Comparison of ENCODE assay signal across 25 cellular contexts in genomic region chr6:7309050-7309449, GRCh38. TPM values are rescaled to one million over a fixed set of nuclear protein-coding genes. Genes with fewer than 3 reads are reported as not detected.
DNase-seq lines count a peak whose midpoint lies in the region; ATAC-seq and TF ChIP-seq lines count a peak whose summit lies in the region.
"Had no signal": no experiment of that assay in that cellular context is flagged by ENCODE, and none has a peak within 500 bp of the region (broad histone marks: within the 10 kb centered on the region; RNA-seq: fewer than 3 reads in every experiment).

No MANE protein-coding gene starts in this region.

- no peak for DNase-seq in activated CD4-positive, alpha-beta T cell treated with anti-CD3 and anti-CD28 coated beads, Interleukin-2, amount 10 ng/mL, durations not matched to agents 7 days and 5 days
- no peak for DNase-seq in activated CD4-positive, alpha-beta T cell treated with anti-CD3 and anti-CD28 coated beads, Interleukin-2, amount 50 U/mL, for 4 hours
- DNase-seq in Calu3 (no peak), retina (no peak), upper lobe of left lung (no peak)
- DNase-seq in activated T-helper 1 cell treated with anti-CD3 and anti-CD28 coated beads, Interleukin-12 subunit alpha, Interleukin-12 subunit beta, Interleukin-2, Interleukin-4 antibody, amounts not matched to agents 30 ng/mL and 10 ng/mL and 1 ng/mL, durations not matched to agents 14 hours and 24 hours and 36 hours (ENCODE audit: low spot score): no peak
- DNase-seq in naive thymus-derived CD4-positive, alpha-beta T cell: no peak
- DNase-seq: activated effector memory CD4-positive, alpha-beta T cell treated with Interleukin-2 at 50 U/mL for 16 hours; GF-D8; HCEC 1CT; KG1; mucosa of descending colon; MV-4-11; NCI-H187; NCI-H226; NCI-H748 treated with DMSO at 0.1 percent for 48 hours; spleen; stimulated activated CD4-positive, alpha-beta T cell treated with anti-CD3 and anti-CD28 coated beads, Interleukin-4, amount 100 ng/mL, for 1 hour; stimulated activated naive CD8-positive, alpha-beta T cell treated with anti-CD3 and anti-CD28 coated beads, Interleukin-15, amount 100 ng/mL, for 72 hours; tibial artery had no signal

- no peak for ATAC-seq in naive thymus-derived CD4-positive, alpha-beta T cell
- ATAC-seq in upper lobe of left lung (ENCODE audit: low FRiP score in 2 of 2): no peak
- ATAC-seq in GM21447 (IDR thresholded peaks at IDR 0.05; ENCODE audit: unreplicated experiment): no peak
- ATAC-seq: A549; mucosa of descending colon; stimulated activated naive CD8-positive, alpha-beta T cell treated with anti-CD3 and anti-CD28 coated beads, Interleukin-15, amount 100 ng/mL, for 72 hours had no signal

- no peak for TF ChIP-seq POLR2A in upper lobe of left lung (IDR thresholded peaks at IDR 0.05)

- no peak overlapping the region for H3K4me3 ChIP-seq in naive thymus-derived CD4-positive, alpha-beta T cell (ENCODE audit: low read length)
- H3K4me3 ChIP-seq in upper lobe of left lung: no peak overlapping the region
- H3K4me3 ChIP-seq: A549, breast epithelium, coronary artery, mucosa of descending colon, tibial artery had no signal

- intact Hi-C loops in Calu3 (cut with micrococcal nuclease; ENCODE audit: unreplicated experiment): no loop called here
- intact Hi-C loops in activated T-helper 1 cell treated with anti-CD3 and anti-CD28 coated beads, Interleukin-12 subunit alpha, Interleukin-12 subunit beta, Interleukin-2, Interleukin-4 antibody, amounts not matched to agents 30 ng/mL and 10 ng/mL and 1 ng/mL, durations not matched to agents 14 hours and 24 hours and 36 hours (cut with micrococcal nuclease): no loop called here
- intact Hi-C loops in naive thymus-derived CD4-positive, alpha-beta T cell (cut with micrococcal nuclease): no loop called here

- peaks cover 58% of the 10 kb centered on the region for H3K36me3 Mint-ChIP-seq in activated CD4-positive, alpha-beta T cell treated with anti-CD3 and anti-CD28 coated beads, Interleukin-2, amount 10 ng/mL, durations not matched to agents 7 days and 5 days (ENCODE audit: low read depth)
- H3K36me3 Mint-ChIP-seq in Calu3 (ENCODE audit: insufficient read depth, unreplicated experiment): peaks cover 57% of the 10 kb centered on the region
- peaks cover 56% of the 10 kb centered on the region for H3K36me3 Mint-ChIP-seq in activated T-helper 1 cell treated with anti-CD3 and anti-CD28 coated beads, Interleukin-12 subunit alpha, Interleukin-12 subunit beta, Interleukin-2, Interleukin-4 antibody, amounts not matched to agents 30 ng/mL and 10 ng/mL and 1 ng/mL, durations not matched to agents 14 hours and 24 hours and 36 hours (ENCODE audit: low read depth)
- peaks cover 16 to 50% (median 26%) of the 10 kb centered on the region in 5 donors for H3K36me3 Mint-ChIP-seq in naive thymus-derived CD4-positive, alpha-beta T cell

- BruUV-seq in Calu3 (replicated peaks; lab: Mats Ljungman, UMichigan): no TSS peak

- TF ChIP-seq EP300 in upper lobe of left lung (IDR thresholded peaks at IDR 0.05): no peak

- no peaks in the 10 kb centered on the region for H3K27me3 ChIP-seq in naive thymus-derived CD4-positive, alpha-beta T cell (ENCODE audit: control insufficient read depth in 2 of 2, insufficient read depth in 2 of 2, low read length in 2 of 2)
- no peaks in the 10 kb centered on the region for H3K27me3 ChIP-seq in upper lobe of left lung
- H3K27me3 ChIP-seq: breast epithelium, spleen, tibial artery had no signal

- POLR2A ChIA-PET in activated CD4-positive, alpha-beta T cell treated with anti-CD3 and anti-CD28 coated beads, Interleukin-2, amount 10 ng/mL, durations not matched to agents 7 days and 5 days (lab: Charles Lee): interaction anchor here (0.7 kb wide), 1 partner anchor 628 kb away, joined by 3 read pairs; no protein-coding TSS in a partner anchor
- POLR2A ChIA-PET in naive thymus-derived CD4-positive, alpha-beta T cell (lab: Charles Lee): no interaction called here

- H3K4me1 ChIP-seq in naive thymus-derived CD4-positive, alpha-beta T cell (ENCODE audit: control insufficient read depth in 2 of 2, insufficient read depth in 2 of 2, low read length in 2 of 2): peaks cover 12 to 27% of the 10 kb centered on the region in 2 donors
- H3K4me1 ChIP-seq in upper lobe of left lung: peaks cover 21 to 48% (median 32%) of the 10 kb centered on the region in 4 donors

- H3K27ac ChIP-seq in naive thymus-derived CD4-positive, alpha-beta T cell (ENCODE audit: low read depth, low read length): peak overlapping the region; percentile 12
- no peak overlapping the region for H3K27ac ChIP-seq in upper lobe of left lung
- H3K27ac ChIP-seq: A549, breast epithelium, C4-2B, coronary artery, tibial artery had no signal

- no peaks in the 10 kb centered on the region for H3K9me3 ChIP-seq in naive thymus-derived CD4-positive, alpha-beta T cell (ENCODE audit: control insufficient read depth in 2 of 3, low read length in 3 of 3)
- no peaks in the 10 kb centered on the region for H3K9me3 ChIP-seq in upper lobe of left lung
- H3K9me3 ChIP-seq: A549, breast epithelium, mucosa of descending colon, spleen, tibial artery had no signal

- H3K36me3 ChIP-seq in naive thymus-derived CD4-positive, alpha-beta T cell (ENCODE audit: control insufficient read depth in 2 of 3, insufficient read depth in 3 of 3, low read length in 3 of 3): peaks cover 8 to 57% (median 19%) of the 10 kb centered on the region in 3 experiments
- peaks cover 0 to 61% (median 35%) of the 10 kb centered on the region in 4 donors for H3K36me3 ChIP-seq in upper lobe of left lung
- H3K36me3 ChIP-seq: breast epithelium had no signal

- CTCF ChIA-PET in activated CD4-positive, alpha-beta T cell treated with anti-CD3 and anti-CD28 coated beads, Interleukin-2, amount 10 ng/mL, durations not matched to agents 7 days and 5 days (lab: Charles Lee): no interaction called here
- CTCF ChIA-PET in Calu3 (lab: Charles Lee): no interaction called here
- CTCF ChIA-PET in naive thymus-derived CD4-positive, alpha-beta T cell (lab: Charles Lee): no interaction called here

- peaks cover 2% of the 10 kb centered on the region for H3K9me3 Mint-ChIP-seq in activated CD4-positive, alpha-beta T cell treated with anti-CD3 and anti-CD28 coated beads, Interleukin-2, amount 10 ng/mL, durations not matched to agents 7 days and 5 days
- no peaks in the 10 kb centered on the region for H3K9me3 Mint-ChIP-seq in Calu3 (ENCODE audit: low read depth, unreplicated experiment)
- H3K9me3 Mint-ChIP-seq in activated T-helper 1 cell treated with anti-CD3 and anti-CD28 coated beads, Interleukin-12 subunit alpha, Interleukin-12 subunit beta, Interleukin-2, Interleukin-4 antibody, amounts not matched to agents 30 ng/mL and 10 ng/mL and 1 ng/mL, durations not matched to agents 14 hours and 24 hours and 36 hours: peaks cover 8% of the 10 kb centered on the region
- H3K9me3 Mint-ChIP-seq in naive thymus-derived CD4-positive, alpha-beta T cell: peaks cover 0 to 4% (median 0%) of the 10 kb centered on the region in 11 donors

- H3K4me3 Mint-ChIP-seq in activated CD4-positive, alpha-beta T cell treated with anti-CD3 and anti-CD28 coated beads, Interleukin-2, amount 10 ng/mL, durations not matched to agents 7 days and 5 days: no peak overlapping the region
- no peak overlapping the region for H3K4me3 Mint-ChIP-seq in Calu3 (ENCODE audit: low read depth, unreplicated experiment)
- peak overlapping the region; percentile 2 for H3K4me3 Mint-ChIP-seq in activated T-helper 1 cell treated with anti-CD3 and anti-CD28 coated beads, Interleukin-12 subunit alpha, Interleukin-12 subunit beta, Interleukin-2, Interleukin-4 antibody, amounts not matched to agents 30 ng/mL and 10 ng/mL and 1 ng/mL, durations not matched to agents 14 hours and 24 hours and 36 hours
- H3K4me3 Mint-ChIP-seq in naive thymus-derived CD4-positive, alpha-beta T cell: peak overlapping the region in 4 of 10 donors; percentile 1 to 62 (median 49)

- TF ChIP-seq CTCF in Calu3 (IDR thresholded peaks at IDR 0.05; ENCODE audit: unreplicated experiment) (no peak), upper lobe of left lung (IDR thresholded peaks at IDR 0.05) (no peak)

- H3K4me1 Mint-ChIP-seq in activated CD4-positive, alpha-beta T cell treated with anti-CD3 and anti-CD28 coated beads, Interleukin-2, amount 10 ng/mL, durations not matched to agents 7 days and 5 days: peaks cover 65% of the 10 kb centered on the region
- peaks cover 10% of the 10 kb centered on the region for H3K4me1 Mint-ChIP-seq in Calu3 (ENCODE audit: low read depth, unreplicated experiment)
- H3K4me1 Mint-ChIP-seq in activated T-helper 1 cell treated with anti-CD3 and anti-CD28 coated beads, Interleukin-12 subunit alpha, Interleukin-12 subunit beta, Interleukin-2, Interleukin-4 antibody, amounts not matched to agents 30 ng/mL and 10 ng/mL and 1 ng/mL, durations not matched to agents 14 hours and 24 hours and 36 hours (ENCODE audit: low read depth): peaks cover 58% of the 10 kb centered on the region
- peaks cover 42 to 82% (median 69%) of the 10 kb centered on the region in 7 donors for H3K4me1 Mint-ChIP-seq in naive thymus-derived CD4-positive, alpha-beta T cell

- WGBS in upper lobe of left lung, 2 donors: 81 to 97% methylated on average over 5 of the region's 5 CpGs

- H3K27ac Mint-ChIP-seq in activated CD4-positive, alpha-beta T cell treated with anti-CD3 and anti-CD28 coated beads, Interleukin-2, amount 10 ng/mL, durations not matched to agents 7 days and 5 days: peak overlapping the region; percentile 34
- H3K27ac Mint-ChIP-seq in Calu3 (ENCODE audit: unreplicated experiment): peak overlapping the region; percentile 42
- no peak overlapping the region for H3K27ac Mint-ChIP-seq in activated T-helper 1 cell treated with anti-CD3 and anti-CD28 coated beads, Interleukin-12 subunit alpha, Interleukin-12 subunit beta, Interleukin-2, Interleukin-4 antibody, amounts not matched to agents 30 ng/mL and 10 ng/mL and 1 ng/mL, durations not matched to agents 14 hours and 24 hours and 36 hours
- H3K27ac Mint-ChIP-seq in naive thymus-derived CD4-positive, alpha-beta T cell: peak overlapping the region in 5 of 9 donors; percentile 23 to 67 (median 38)
- H3K27ac Mint-ChIP-seq: stimulated activated naive CD8-positive, alpha-beta T cell treated with anti-CD3 and anti-CD28 coated beads, Interleukin-15, amount 100 ng/mL, for 72 hours had no signal

- no peaks in the 10 kb centered on the region for H3K27me3 Mint-ChIP-seq in activated CD4-positive, alpha-beta T cell treated with anti-CD3 and anti-CD28 coated beads, Interleukin-2, amount 10 ng/mL, durations not matched to agents 7 days and 5 days
- no peaks in the 10 kb centered on the region for H3K27me3 Mint-ChIP-seq in Calu3 (ENCODE audit: unreplicated experiment)
- no peaks in the 10 kb centered on the region for H3K27me3 Mint-ChIP-seq in activated T-helper 1 cell treated with anti-CD3 and anti-CD28 coated beads, Interleukin-12 subunit alpha, Interleukin-12 subunit beta, Interleukin-2, Interleukin-4 antibody, amounts not matched to agents 30 ng/mL and 10 ng/mL and 1 ng/mL, durations not matched to agents 14 hours and 24 hours and 36 hours (ENCODE audit: insufficient read depth)
- no peaks in the 10 kb centered on the region for H3K27me3 Mint-ChIP-seq in naive thymus-derived CD4-positive, alpha-beta T cell
- H3K27me3 Mint-ChIP-seq: stimulated activated naive CD8-positive, alpha-beta T cell treated with anti-CD3 and anti-CD28 coated beads, Interleukin-15, amount 100 ng/mL, for 72 hours had no signal

RNA-seq across cellular contexts. Expression of gene SSR1, which starts 3.9 kb away (rescaled TPM):
- 100 to 1,000 TPM; 141 to 150 TPM for total RNA-seq in activated CD4-positive, alpha-beta T cell treated with anti-CD3 and anti-CD28 coated beads, Interleukin-2, amount 10 ng/mL, durations not matched to agents 7 days and 5 days
- total RNA-seq in Calu3 (2022) (96.2 and 115 TPM in 2 replicates), upper lobe of left lung (100 to 1,000 TPM in 2 of 6 donors, 10 to 100 TPM in 4; 14.5 to 135 (median 57.7) TPM)
- total RNA-seq in activated T-helper 1 cell treated with anti-CD3 and anti-CD28 coated beads, Interleukin-12 subunit alpha, Interleukin-12 subunit beta, Interleukin-2, Interleukin-4 antibody, amounts not matched to agents 30 ng/mL and 10 ng/mL and 1 ng/mL, durations not matched to agents 14 hours and 24 hours and 36 hours: 160 and 168 TPM in 2 replicates
- 100 to 1,000 TPM in 3 of 5 experiments, 10 to 100 TPM in 2; 75.0 to 178 (median 127) TPM for total RNA-seq in naive thymus-derived CD4-positive, alpha-beta T cell
- polyA plus RNA-seq in naive thymus-derived CD4-positive, alpha-beta T cell: 100 to 1,000 TPM; 151 to 204 TPM
